ENCODE assay signal across 8 cellular contexts in the genomic region with DNA sequence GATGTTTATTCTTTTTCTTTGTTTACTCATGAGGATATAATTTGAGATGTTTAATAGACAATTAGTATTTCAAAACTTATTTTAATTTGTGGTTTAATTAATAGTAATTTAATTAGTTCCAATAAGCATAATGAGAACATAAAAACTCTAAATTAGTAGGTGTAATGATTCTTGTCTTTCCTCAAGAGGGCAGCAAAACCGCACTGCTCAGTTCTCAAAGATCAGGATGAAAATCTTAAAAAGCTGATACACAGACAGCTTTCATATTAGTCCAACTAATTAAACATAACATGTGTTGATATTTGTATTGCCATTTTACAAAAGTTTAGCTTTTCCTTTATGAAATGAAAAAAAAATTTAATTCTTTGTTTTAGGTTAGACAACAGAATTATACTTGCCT.
DNase-seq lines count a peak whose midpoint lies in the region; FAIRE-seq and TF ChIP-seq lines count a peak whose summit lies in the region.

No MANE protein-coding gene starts in this region.

- H4K20me1 ChIP-seq in H1 (replicated peaks in 1 of 2; ENCODE audit: control insufficient read depth in 1 of 2, insufficient read depth in 2 of 2, low read length in 2 of 2), result no peaks in the 10 kb centered on the region

- H3K4ac ChIP-seq in H1 (replicated peaks; ENCODE audit: insufficient read length, low read depth, low read length), result no peak overlapping the region

- H3K4me3 ChIP-seq in H1 (ENCODE audit: extremely low read depth in 1 of 4, insufficient read depth in 2 of 4, low read depth in 3 of 4, low read length in 4 of 4), result no peak overlapping the region
- H3K4me3 ChIP-seq in retinal pigment epithelial cell (ENCODE audit: low read length), result no peak overlapping the region

- TF ChIP-seq CTCF in H1 (IDR thresholded peaks at IDR 0.05; ENCODE audit: control extremely low read depth in 1 of 3, insufficient read depth in 1 of 3, low read depth in 1 of 3, low read length in 3 of 3), result peak in 2 of 3 experiments; percentile 40 to 45; a peak in 2 of 4 replicates
- TF ChIP-seq CTCF in retinal pigment epithelial cell (conservative IDR thresholded peaks at IDR 0.05; ENCODE audit: low read depth, low read length), result peak; percentile 72

- H3K27ac ChIP-seq in H1 (ENCODE audit: low read depth, low read length), result no peak overlapping the region

- no peak overlapping the region for H2BK5ac ChIP-seq in H1 (ENCODE audit: low read depth, low read length)

- no peak for TF ChIP-seq EP300 in H1 (IDR thresholded peaks at IDR 0.05; ENCODE audit: borderline replicate concordance in 1 of 2, low read depth in 2 of 2, low read length in 2 of 2)

- peak; percentile 69 to 78 for TF ChIP-seq RAD21 in H1 (IDR thresholded peaks at IDR 0.05 in 1 of 2, conservative IDR thresholded peaks at IDR 0.05 in 1 of 2; ENCODE audit: low read depth in 2 of 2, low read length in 2 of 2)

- no peaks in the 10 kb centered on the region for H3K79me1 ChIP-seq in H1 (ENCODE audit: low read depth, low read length)

- H3K14ac ChIP-seq in H1 (ENCODE audit: insufficient read length), result no peak overlapping the region

- H3K79me2 ChIP-seq in H1 (ENCODE audit: control insufficient read depth in 1 of 2, insufficient read depth in 2 of 2, low read length in 2 of 2), result no peaks in the 10 kb centered on the region

- no peak overlapping the region for H3K4me2 ChIP-seq in H1 (ENCODE audit: insufficient read depth in 1 of 2, low read depth in 2 of 2, low read length in 2 of 2)

- H3K4me1 ChIP-seq in H1 (replicated peaks in 1 of 4; ENCODE audit: control insufficient read depth in 3 of 4, insufficient read depth in 4 of 4, low read length in 3 of 4), result no peaks in the 10 kb centered on the region; a peak in 2 of 7 replicates

- WGBS in H1 (ENCODE audit: extremely low coverage in 1 of 2, insufficient coverage in 1 of 2, insufficient read length in 1 of 2, insufficient replicate concordance in 2 of 2, low coverage in 1 of 2, low lambda C conversion rate in 2 of 2, missing lambda C conversion rate in 1 of 2), 2 experiments, result 11% methylated on average over 1 of the region's 1 CpG; no CpG with 5 or more reads in 1 of the 2 experiments

- H3K36me3 ChIP-seq in H1 (ENCODE audit: control insufficient read depth in 2 of 4, insufficient read depth in 4 of 4, low read length in 3 of 4), result no peaks in the 10 kb centered on the region

- no peaks in the 10 kb centered on the region for H3K27me3 ChIP-seq in H1 (replicated peaks in 1 of 4; ENCODE audit: control insufficient read depth in 3 of 4, extremely low read depth in 1 of 4, insufficient read depth in 3 of 4, low read length in 3 of 4)

- H3K23me2 ChIP-seq in H1 (ENCODE audit: low read depth, low read length), result no peaks in the 10 kb centered on the region

- CTCF ChIA-PET in H1 (lab: Charles Lee; ENCODE audit: partially characterized antibody), result interaction anchor here (0.5 to 5.4 kb wide), 46 partner anchors 9 to 539 kb away, joined by 3 to 82 read pairs (median 3); no protein-coding TSS in a partner anchor

- DNase-seq in DMS 273 (lab: John Stamatoyannopoulos, UW; ENCODE audit: unreplicated experiment) (peak; percentile 66), DMS 273 treated with DMSO at 0.1 percent for 48 hours (lab: John Stamatoyannopoulos, UW) (no peak), NCI-H69 (lab: John Stamatoyannopoulos, UW) (peak; percentile 82), H1 (ENCODE audit: low read depth in 1 of 2, low spot score in 2 of 2) (no peak), retinal pigment epithelial cell (ENCODE audit: low read depth) (no peak)
- DNase-seq in activated CD4-positive, CD25-positive, alpha-beta regulatory T cell (lab: John Stamatoyannopoulos, UW), result no peak
- no peak for DNase-seq in stimulated activated CD4-positive, alpha-beta T cell treated with anti-CD3 and anti-CD28 coated beads, Interleukin-2, amount 100 ng/mL, for 24 hours
- DNase-seq in stimulated activated CD4-positive, alpha-beta T cell treated with anti-CD3 and anti-CD28 coated beads, Interleukin-12 subunit alpha, Interleukin-12 subunit beta, amount 100 ng/mL, for 4 hours, result no peak

- no peak overlapping the region for H4K5ac ChIP-seq in H1 (ENCODE audit: insufficient read length, low read depth, low read length)

- no peak overlapping the region for H2BK20ac ChIP-seq in H1 (ENCODE audit: low read length)

- H2BK120ac ChIP-seq in H1 (replicated peaks; ENCODE audit: low read depth, low read length), result no peak overlapping the region

- no peak overlapping the region for H3K18ac ChIP-seq in H1 (ENCODE audit: extremely low read depth, low read length)

- H4K91ac ChIP-seq in H1 (replicated peaks; ENCODE audit: insufficient read length, low read length), result no peak overlapping the region

- no peak overlapping the region for H2BK15ac ChIP-seq in H1 (ENCODE audit: low read length)

- H4K8ac ChIP-seq in H1 (ENCODE audit: extremely low read depth, insufficient read depth, low read length), result no peak overlapping the region

- H3K9ac ChIP-seq in H1 (replicated peaks in 1 of 4; ENCODE audit: extremely low read depth in 1 of 4, low read depth in 3 of 4, low read length in 3 of 4), result no peak overlapping the region

- H2AK5ac ChIP-seq in H1 (ENCODE audit: low read depth, low read length), result no peak overlapping the region

- POLR2A ChIA-PET in H1 (lab: Charles Lee; ENCODE audit: partially characterized antibody), result no interaction called here

- no peak for FAIRE-seq in H1 (lab: Jason Lieb, UNC)

- TF ChIP-seq POLR2A in H1 (IDR thresholded peaks at IDR 0.05; ENCODE audit: control extremely low read depth in 1 of 2, low read depth in 2 of 2, low read length in 2 of 2), result no peak

- H3K56ac ChIP-seq in H1 (replicated peaks; ENCODE audit: insufficient read length, low read depth, low read length), result no peak overlapping the region

- H2AFZ ChIP-seq in H1 (ENCODE audit: low read length), result no peak overlapping the region

- no peak overlapping the region for H2BK12ac ChIP-seq in H1 (ENCODE audit: low read depth, low read length)

- peaks cover 0 to 6% of the 10 kb centered on the region in 2 experiments; a peak in 3 of 4 replicates for H3K9me3 ChIP-seq in H1 (ENCODE audit: insufficient read depth in 2 of 2, low read depth in 1 of 2, low read length in 1 of 2)

- H3K23ac ChIP-seq in H1 (ENCODE audit: insufficient read length), result no peak overlapping the region

TF ChIP-seq in H1, 55 proteins besides CTCF, POLR2A, EP300 and RAD21 (continues in another document):
- no peak for TF ChIP-seq SP2 (IDR thresholded peaks at IDR 0.05; ENCODE audit: low read length)

Comparison
In these comparisons a context has a peak if more than half of its experiments do, and no peak if none do; other contexts are left out.
1. DNase-seq: peak in DMS 273 (single experiment) and NCI-H69 (single experiment); none in DMS 273 treated with DMSO at 0.1 percent for 48 hours (single experiment), H1 (0 of 2), retinal pigment epithelial cell (single experiment), activated CD4-positive, CD25-positive, alpha-beta regulatory T cell (0 of 4), stimulated activated CD4-positive, alpha-beta T cell treated with anti-CD3 and anti-CD28 coated beads, Interleukin-2, amount 100 ng/mL, for 24 hours (0 of 2) and stimulated activated CD4-positive, alpha-beta T cell treated with anti-CD3 and anti-CD28 coated beads, Interleukin-12 subunit alpha, Interleukin-12 subunit beta, amount 100 ng/mL, for 4 hours (single experiment).